ENCODE assay signal across 20 cellular contexts in genomic region chr7:85714182-85714581, GRCh38.
DNase-seq lines count a peak whose midpoint lies in the region; ATAC-seq lines count a peak whose summit lies in the region.
"Had no signal": no experiment of that assay in that cellular context is flagged by ENCODE, and none has a peak within 500 bp of the region (broad histone marks: within the 10 kb centered on the region; RNA-seq: fewer than 3 reads in every experiment).

No MANE protein-coding gene starts in this region.

- ATAC-seq in GM18498 (IDR thresholded peaks at IDR 0.05; ENCODE audit: unreplicated experiment): peak; percentile 82
- ATAC-seq in GM19397 (IDR thresholded peaks at IDR 0.05; ENCODE audit: unreplicated experiment): peak; percentile 61
- peak; percentile 86 for ATAC-seq in HG02852 (IDR thresholded peaks at IDR 0.05; ENCODE audit: unreplicated experiment)
- peak; percentile 43 for ATAC-seq in HG03469 (IDR thresholded peaks at IDR 0.05; ENCODE audit: unreplicated experiment)
- ATAC-seq in HG03378 (IDR thresholded peaks at IDR 0.05; ENCODE audit: unreplicated experiment): no peak
- ATAC-seq: effector memory CD8-positive, alpha-beta T cell; heart left ventricle; Right ventricle myocardium inferior had no signal

- DNase-seq in stimulated activated CD4-positive, alpha-beta T cell treated with anti-CD3 and anti-CD28 coated beads, Interleukin-2, amount 100 ng/mL, for 48 hours: no peak
- DNase-seq in superior temporal gyrus (ENCODE audit: extremely low spot score): no peak
- no peak for DNase-seq in 8988T
- DNase-seq: activated B cell treated with CpG ODN at 0.5 μM for 24 hours; activated gamma-delta T cell; amniotic stem cell; CD4-positive, CD25-positive, alpha-beta regulatory T cell; DND-41; effector memory CD8-positive, alpha-beta T cell; H7; heart left ventricle; NCI-H1417; nephron progenitor cell; retina had no signal
